8 cellular contexts compared by ENCODE assay signal in genomic region chr2:231709981-231710750, GRCh38. TPM values are rescaled to one million over a fixed set of nuclear protein-coding genes. Genes with fewer than 3 reads are reported as not detected.
DNase-seq lines count a peak whose midpoint lies in the region; ATAC-seq and TF ChIP-seq lines count a peak whose summit lies in the region.

No MANE protein-coding gene starts in this region.

- peak; percentile 73 for TF ChIP-seq CTCF in GM12872 (IDR thresholded peaks at IDR 0.05; ENCODE audit: insufficient read depth, low read depth, low read length)

- peaks cover 57% of the 10 kb centered on the region for H3K36me3 Mint-ChIP-seq in activated CD4-positive, alpha-beta memory T cell treated with anti-CD3 and anti-CD28 coated beads, Interleukin-2, amount 10 ng/mL, durations not matched to agents 7 days and 5 days (ENCODE audit: low read depth)

- H3K9me3 Mint-ChIP-seq in activated CD4-positive, alpha-beta memory T cell treated with anti-CD3 and anti-CD28 coated beads, Interleukin-2, amount 10 ng/mL, durations not matched to agents 7 days and 5 days = no peaks in the 10 kb centered on the region

- H3K4me1 Mint-ChIP-seq in activated CD4-positive, alpha-beta memory T cell treated with anti-CD3 and anti-CD28 coated beads, Interleukin-2, amount 10 ng/mL, durations not matched to agents 7 days and 5 days = peaks cover 37% of the 10 kb centered on the region

- POLR2A ChIA-PET in activated CD4-positive, alpha-beta memory T cell treated with anti-CD3 and anti-CD28 coated beads, Interleukin-2, amount 10 ng/mL, durations not matched to agents 7 days and 5 days (lab: Charles Lee) = interaction anchor here (0.9 to 6.3 kb wide), 13 partner anchors 11 to 246 kb away, joined by 4 to 141 read pairs (median 11); partner anchors contain the start of gene NCL

- CTCF ChIA-PET in activated CD4-positive, alpha-beta memory T cell treated with anti-CD3 and anti-CD28 coated beads, Interleukin-2, amount 10 ng/mL, durations not matched to agents 7 days and 5 days (lab: Charles Lee) = interaction anchor here (4.4 to 12.1 kb wide), 2 partner anchors 33 to 98 kb away, joined by 67 to 125 read pairs; no protein-coding TSS in a partner anchor

- peak; percentile 82 for DNase-seq in NCI-H460 (ENCODE audit: extremely low read depth, low read depth)
- peak; percentile 91 for DNase-seq in activated CD4-positive, alpha-beta memory T cell treated with anti-CD3 and anti-CD28 coated beads, Interleukin-2, amount 10 ng/mL, durations not matched to agents 7 days and 5 days
- peak; percentile 78 for DNase-seq in effector CD4-positive, alpha-beta T cell
- DNase-seq in lung microvascular endothelial cell (ENCODE audit: low read depth in 2 of 2) = peak; percentile 88 to 90
- peak; percentile 57 to 85 (median 74) for DNase-seq in stimulated activated CD4-positive, alpha-beta T cell treated with anti-CD3 and anti-CD28 coated beads, TNF-alpha, amount 100 ng/mL, for 1 hour (ENCODE audit: low read depth in 3 of 3, low spot score in 1 of 3)

- H3K27ac Mint-ChIP-seq in activated CD4-positive, alpha-beta memory T cell treated with anti-CD3 and anti-CD28 coated beads, Interleukin-2, amount 10 ng/mL, durations not matched to agents 7 days and 5 days = peak overlapping the region; percentile 91

- peak overlapping the region; percentile 81 for H3K4me3 Mint-ChIP-seq in activated CD4-positive, alpha-beta memory T cell treated with anti-CD3 and anti-CD28 coated beads, Interleukin-2, amount 10 ng/mL, durations not matched to agents 7 days and 5 days

- ATAC-seq in HG02759 (IDR thresholded peaks at IDR 0.05; ENCODE audit: unreplicated experiment) (peak; percentile 26), HG02840 (IDR thresholded peaks at IDR 0.05; ENCODE audit: low FRiP score, unreplicated experiment) (no peak)

- H3K27me3 Mint-ChIP-seq in activated CD4-positive, alpha-beta memory T cell treated with anti-CD3 and anti-CD28 coated beads, Interleukin-2, amount 10 ng/mL, durations not matched to agents 7 days and 5 days = no peaks in the 10 kb centered on the region

RNA-seq across cellular contexts. Expression of gene PTMA, which starts 1.8 kb away (rescaled TPM):
- total RNA-seq in NCI-H460 (2014; rRNA removed; shearing (Covaris generic)) = 1,434 and 1,752 TPM in 2 replicates
- 1,011 and 1,252 TPM in 2 replicates for polyA plus RNA-seq in NCI-H460 (2014; cell fraction: nucleus; rRNA removed)
- 1,000 to 10,000 TPM; 1,300 to 1,326 TPM for total RNA-seq in activated CD4-positive, alpha-beta memory T cell treated with anti-CD3 and anti-CD28 coated beads, Interleukin-2, amount 10 ng/mL, durations not matched to agents 7 days and 5 days
- total RNA-seq in lung microvascular endothelial cell = 822 and 928 TPM in 2 replicates
